9 cellular contexts compared by ENCODE assay signal in the genomic region with DNA sequence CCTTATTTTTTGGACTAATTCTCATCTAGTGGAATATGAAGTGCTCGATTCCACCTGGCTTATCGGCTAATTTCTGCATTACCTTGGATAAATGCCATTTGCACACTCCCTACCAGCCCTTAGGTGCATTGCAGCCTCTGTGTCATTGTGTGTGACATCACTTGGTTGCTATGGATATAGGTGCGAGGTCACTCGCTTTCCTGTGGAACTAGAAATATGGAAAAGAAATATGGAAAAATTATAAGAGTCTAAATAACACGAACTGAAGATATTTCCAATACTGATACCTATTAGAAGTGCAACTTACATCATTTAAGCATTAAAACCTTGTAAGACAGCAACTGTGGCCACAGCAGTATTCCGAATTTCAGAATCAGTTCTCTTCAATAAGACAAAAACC. TPM values are rescaled to one million over a fixed set of nuclear protein-coding genes. Genes with fewer than 3 reads are reported as not detected.
DNase-seq lines count a peak whose midpoint lies in the region; ATAC-seq, FAIRE-seq and TF ChIP-seq lines count a peak whose summit lies in the region.
"Had no signal": no experiment of that assay in that cellular context is flagged by ENCODE, and none has a peak within 500 bp of the region (broad histone marks: within the 10 kb centered on the region; RNA-seq: fewer than 3 reads in every experiment).

No MANE protein-coding gene starts in this region.

- TF ChIP-seq CTCF in A549 (IDR thresholded peaks at IDR 0.05), result no peak
- TF ChIP-seq CTCF in esophagus squamous epithelium (IDR thresholded peaks at IDR 0.05), result peak in 2 of 6 experiments; percentile 9 to 32
- TF ChIP-seq CTCF in psoas muscle (IDR thresholded peaks at IDR 0.05), result no peak
- no peak for TF ChIP-seq CTCF in GM13977 (IDR thresholded peaks at IDR 0.05; ENCODE audit: extremely low read depth, insufficient read depth, missing control alignments)

- no peak for TF ChIP-seq EP300 in A549 (IDR thresholded peaks at IDR 0.05)

- H3K9me3 ChIP-seq in A549, result no peaks in the 10 kb centered on the region
- no peaks in the 10 kb centered on the region for H3K9me3 ChIP-seq in esophagus squamous epithelium
- H3K9me3 ChIP-seq in psoas muscle, result no peaks in the 10 kb centered on the region

- intact Hi-C loops in esophagus squamous epithelium (cut with DNase I) (loop anchor here (5.0 to 10.0 kb wide), 2 partner anchors 35 to 52 kb away; a partner anchor contains a TSS), psoas muscle (cut with DNase I) (no loop called here)

- DNase-seq in A549 (ENCODE audit: low read depth in 1 of 2, low spot score in 1 of 2), result peak in 1 of 2 experiments; percentile 66
- peak; percentile 70 for DNase-seq in H4 (ENCODE audit: low spot score)
- DNase-seq in RPMI7951 (ENCODE audit: low read depth), result peak; percentile 40
- DNase-seq in esophagus squamous epithelium (lab: John Stamatoyannopoulos, UW), result no peak
- no peak for DNase-seq in psoas muscle
- no peak for DNase-seq in GM13977 (ENCODE audit: low spot score)

- no peak for FAIRE-seq in A549 (lab: Jason Lieb, UNC)

- H3K27me3 ChIP-seq in esophagus squamous epithelium, result no peaks in the 10 kb centered on the region
- H3K27me3 ChIP-seq in psoas muscle (ENCODE audit: insufficient read depth in 3 of 3, low read length in 2 of 3), result no peaks in the 10 kb centered on the region

- H3K36me3 ChIP-seq in esophagus squamous epithelium, result peaks cover 0 to 13% (median 0%) of the 10 kb centered on the region in 3 donors
- H3K36me3 ChIP-seq in psoas muscle (ENCODE audit: insufficient read depth in 1 of 2, low read depth in 1 of 2), result peaks cover 2 to 11% of the 10 kb centered on the region in 2 donors

- H3K4me3 ChIP-seq in A549 (peak overlapping the region; percentile 96), esophagus squamous epithelium (peak overlapping the region; percentile 76 to 96 (median 89)), psoas muscle (peak overlapping the region; percentile 99)

- ATAC-seq in A549, result no peak
- no peak for ATAC-seq in psoas muscle
- no peak for ATAC-seq in HG02588 (IDR thresholded peaks at IDR 0.05; ENCODE audit: unreplicated experiment)
- no peak for ATAC-seq in GM18907 (IDR thresholded peaks at IDR 0.05; ENCODE audit: unreplicated experiment)

- TF ChIP-seq POLR2A in A549 (IDR thresholded peaks at IDR 0.05; ENCODE audit: low read length) (no peak), esophagus squamous epithelium (IDR thresholded peaks at IDR 0.05) (no peak)

- peak overlapping the region; percentile 79 for H3K4me2 ChIP-seq in A549

- POLR2A ChIA-PET in A549 (lab: Yijun Ruan, JAX), result interaction anchor here (0.6 to 1.4 kb wide), 3 partner anchors 21 to 65 kb away, joined by 3 read pairs; no protein-coding TSS in a partner anchor

- 0 out of 6 replicates have a peak overlapping the region, but pooled peaks of 1 of the 2 experiments have one; percentile 0 for H3K27ac ChIP-seq in A549
- H3K27ac ChIP-seq in esophagus squamous epithelium, result peak overlapping the region; percentile 97 to 100 (median 98)
- H3K27ac ChIP-seq in psoas muscle, result peak overlapping the region; percentile 100

- TF ChIP-seq RAD21 in A549 (conservative IDR thresholded peaks at IDR 0.05 in 1 of 2, IDR thresholded peaks at IDR 0.05 in 1 of 2), result no peak

- CTCF ChIA-PET in A549 (lab: Yijun Ruan, JAX), result no interaction called here

- H3K4me1 ChIP-seq in A549, result peaks cover 49% of the 10 kb centered on the region
- peaks cover 9 to 72% (median 47%) of the 10 kb centered on the region in 3 donors for H3K4me1 ChIP-seq in esophagus squamous epithelium
- peaks cover 55% of the 10 kb centered on the region for H3K4me1 ChIP-seq in psoas muscle

- whole genome bisulfite sequencing in A549 (ENCODE audit: missing lambda C conversion rate), result 11% methylated on average over 6 of the region's 6 CpGs
- 33 to 43% methylated on average over 6 of the region's 6 CpGs for whole genome bisulfite sequencing in esophagus squamous epithelium, 2 donors
- WGBS in psoas muscle, 3 donors, result 23 to 35% (median 27%) methylated on average over 6 of the region's 6 CpGs

- in situ Hi-C loops in GM13977 (cut with MboI; ENCODE audit: low pct_unique_long_range_greater_than_20kb, low sequenced_read_pairs, unreplicated experiment), result no loop called here

TF ChIP-seq in A549, 52 proteins besides CTCF, POLR2A, EP300 and RAD21:
- TF ChIP-seq TP53 (CRISPR knock-in tag; IDR thresholded peaks at IDR 0.05) (no peak), POLR2AphosphoS2 (conservative IDR thresholded peaks at IDR 0.05; ENCODE audit: low read length) (0 out of 2 replicates have a peak, but pooled peaks have one; percentile 30), RARB (CRISPR knock-in tag; IDR thresholded peaks at IDR 0.05) (0 out of 2 replicates have a peak, but pooled peaks have one; percentile 16), ZNF302 (CRISPR knock-in tag; IDR thresholded peaks at IDR 0.05) (0 out of 2 replicates have a peak, but pooled peaks have one; percentile 34)

RNA-seq across cellular contexts. Expression of a gene that starts 2.0 kb away (rescaled TPM):
- polyA plus RNA-seq in A549 (2011; rRNA removed) (140 and 141 TPM in 2 replicates), A549 (2017; fragmentation: RNase III; extraction: RNeasy Plus Mini Kit Qiagen cat#74134 plus additional on column Dnase treatment) (295 to 306 TPM (median 302 TPM) in 3 replicates), psoas muscle (100 to 1,000 TPM; 204 to 523 (median 213) TPM)
- 45.1 and 50.9 TPM in 2 replicates for polyA plus RNA-seq in A549 (2012; cell fraction: cytosol; rRNA removed)
- polyA plus RNA-seq in A549 (2012; cell fraction: nucleus; rRNA removed), result 40.3 and 49.7 TPM in 2 replicates
- polyA minus RNA-seq in A549 (2011; rRNA and poly(A)+ RNA removed), result 131 and 145 TPM in 2 replicates
- 100 and 148 TPM in 2 replicates for total RNA-seq in H4 (2014; rRNA removed; shearing (Covaris generic))
- total RNA-seq in RPMI7951 (2014; rRNA removed; shearing (Covaris generic)), result 80.4 and 89.8 TPM in 2 replicates
- total RNA-seq in esophagus squamous epithelium (10 to 100 TPM; 52.8 to 97.7 (median 66.3) TPM), psoas muscle (100 to 1,000 TPM; 342 to 421 (median 401) TPM)

RNA-seq across cellular contexts. Expression of a gene that starts 52.7 kb away (rescaled TPM):
- polyA plus RNA-seq in A549 (2011; rRNA removed) (0.45 and 0.91 TPM in 2 replicates), A549 (2017; fragmentation: RNase III; extraction: RNeasy Plus Mini Kit Qiagen cat#74134 plus additional on column Dnase treatment) (0.79 to 1.0 TPM (median 1.0 TPM) in 3 replicates), psoas muscle (1 to 10 TPM; 1.3 to 3.3 (median 2.7) TPM)
- 1.1 and 1.4 TPM in 2 replicates for polyA plus RNA-seq in A549 (2012; cell fraction: cytosol; rRNA removed)
- polyA plus RNA-seq in A549 (2012; cell fraction: nucleus; rRNA removed), result 1.7 and 2.3 TPM in 2 replicates
- 0.66 and 0.92 TPM in 2 replicates for polyA minus RNA-seq in A549 (2011; rRNA and poly(A)+ RNA removed)
- total RNA-seq in H4 (2014; rRNA removed; shearing (Covaris generic)), result 1.6 and 2.0 TPM in 2 replicates
- total RNA-seq in RPMI7951 (2014; rRNA removed; shearing (Covaris generic)), result 0.10 and 0.60 TPM in 2 replicates
- total RNA-seq in esophagus squamous epithelium (under 1 TPM in 1 of 4 donors, not detected in 3; 0.48 TPM), psoas muscle (1 to 10 TPM in 1 of 4 donors, under 1 TPM in 3; 0.79 to 1.0 (median 0.86) TPM)
- total RNA-seq: mononuclear cell had no signal

RNA-seq across cellular contexts. Expression of a gene that starts 54.4 kb away (rescaled TPM):
- polyA plus RNA-seq in A549 (2011; rRNA removed) (185 and 209 TPM in 2 replicates), A549 (2017; fragmentation: RNase III; extraction: RNeasy Plus Mini Kit Qiagen cat#74134 plus additional on column Dnase treatment) (547 to 666 TPM (median 620 TPM) in 3 replicates), psoas muscle (1,000 to 10,000 TPM; 1,312 to 4,364 (median 1,775) TPM)
- polyA plus RNA-seq in A549 (2012; cell fraction: cytosol; rRNA removed), result 1,409 and 1,648 TPM in 2 replicates
- 1,259 and 1,748 TPM in 2 replicates for polyA plus RNA-seq in A549 (2012; cell fraction: nucleus; rRNA removed)
- polyA minus RNA-seq in A549 (2011; rRNA and poly(A)+ RNA removed), result 41.9 and 74.6 TPM in 2 replicates
- 57.6 and 97.6 TPM in 2 replicates for total RNA-seq in H4 (2014; rRNA removed; shearing (Covaris generic))
- total RNA-seq in RPMI7951 (2014; rRNA removed; shearing (Covaris generic)), result 147 and 157 TPM in 2 replicates
- total RNA-seq in esophagus squamous epithelium (1,000 to 10,000 TPM; 2,415 to 6,888 (median 3,249) TPM), psoas muscle (1,000 to 10,000 TPM; 2,972 to 5,803 (median 5,243) TPM)

Comparison
In these comparisons a context has a peak if more than half of its experiments do, and no peak if none do; other contexts are left out.
1. DNase-seq: peak in H4 (single experiment) and RPMI7951 (single experiment); none in esophagus squamous epithelium (single experiment), psoas muscle (0 of 2) and GM13977 (single experiment).
2. RNA of a gene that starts 54.4 kb away (total RNA-seq): 2,972 to 5,803 TPM in psoas muscle and 2,415 to 6,888 TPM in esophagus squamous epithelium; 147 to 157 TPM in RPMI7951 and 57.6 to 97.6 TPM in H4; every median in the first group is over 10 times any median in the second.
3. Peak in every context shown above with its lines, with median percentiles within 50 percentile points of each other: H3K4me3 ChIP-seq.